Comparison of ENCODE assay signal across 10 cellular contexts in the genomic region with DNA sequence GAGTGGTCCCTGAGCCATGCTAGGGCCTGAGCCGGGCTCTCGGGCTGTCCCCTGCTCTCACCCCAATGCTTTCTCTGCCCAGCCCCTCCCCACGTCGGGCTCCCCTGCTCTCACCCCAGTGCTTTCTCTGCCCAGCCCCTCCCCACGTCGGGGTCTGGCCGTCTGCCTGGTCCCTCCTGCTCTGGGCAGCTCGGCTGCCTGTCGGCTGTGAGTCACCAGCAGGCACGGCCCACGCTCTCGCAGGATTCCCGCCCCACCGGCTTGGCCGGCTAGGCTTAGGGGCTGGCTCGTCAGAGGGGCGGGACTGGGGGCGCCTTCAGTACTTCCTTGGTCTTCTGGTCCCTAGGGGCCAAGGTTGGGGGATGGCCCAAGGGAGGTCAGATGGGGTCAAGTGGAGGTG. TPM values are rescaled to one million over a fixed set of nuclear protein-coding genes. Genes with fewer than 3 reads are reported as not detected.
A peak's percentile ranks its signal among the peaks of the same experiment; 100 is the strongest.
DNase-seq lines count a peak whose midpoint lies in the region; ATAC-seq, FAIRE-seq and TF ChIP-seq lines count a peak whose summit lies in the region.
"Had no signal": no experiment of that assay in that cellular context is flagged by ENCODE, and none has a peak within 500 bp of the region (broad histone marks: within the 10 kb centered on the region; RNA-seq: fewer than 3 reads in every experiment).

No MANE protein-coding gene starts in this region.

- peaks cover 4% of the 10 kb centered on the region for H3K36me3 Mint-ChIP-seq in activated naive CD8-positive, alpha-beta T cell treated with anti-CD3 and anti-CD28 coated beads, Interleukin-2, amount 10 ng/mL, durations not matched to agents 7 days and 5 days
- peaks cover 7% of the 10 kb centered on the region for H3K36me3 Mint-ChIP-seq in activated naive CD8-positive, alpha-beta T cell treated with anti-CD3 and anti-CD28 coated beads, Interleukin-2, amount 50 U/mL, for 24 hours (ENCODE audit: low read depth)
- H3K36me3 Mint-ChIP-seq in endothelial cell (ENCODE audit: low read depth, unreplicated experiment) = peaks cover 5% of the 10 kb centered on the region

- peaks cover 26% of the 10 kb centered on the region for H3K27me3 Mint-ChIP-seq in activated naive CD8-positive, alpha-beta T cell treated with anti-CD3 and anti-CD28 coated beads, Interleukin-2, amount 10 ng/mL, durations not matched to agents 7 days and 5 days
- H3K27me3 Mint-ChIP-seq in activated naive CD8-positive, alpha-beta T cell treated with anti-CD3 and anti-CD28 coated beads, Interleukin-2, amount 50 U/mL, for 24 hours = peaks cover 27% of the 10 kb centered on the region
- peaks cover 12% of the 10 kb centered on the region for H3K27me3 Mint-ChIP-seq in endothelial cell (ENCODE audit: unreplicated experiment)

- 0 out of 2 replicates have a peak overlapping the region, but pooled peaks have one; percentile 25 for H4K8ac ChIP-seq in H1 (ENCODE audit: extremely low read depth, insufficient read depth, low read length)

- H3K23ac ChIP-seq in H1 (ENCODE audit: insufficient read length) = no peak overlapping the region

- H3K9me3 ChIP-seq in H1 (ENCODE audit: insufficient read depth in 2 of 2, low read depth in 1 of 2, low read length in 1 of 2) (0 out of 4 replicates have a peak, but pooled peaks cover 0 to under 1% of the 10 kb centered on the region in 2 experiments), lung (ENCODE audit: control insufficient read depth in 2 of 2, insufficient read depth in 1 of 2, low read length in 1 of 2) (no peaks in the 10 kb centered on the region)

- no peak overlapping the region for H2BK120ac ChIP-seq in H1 (replicated peaks; ENCODE audit: low read depth, low read length)

- H3K9ac ChIP-seq in H1 (replicated peaks in 1 of 4; ENCODE audit: extremely low read depth in 1 of 4, low read depth in 3 of 4, low read length in 3 of 4) = no peak overlapping the region

- H3K4ac ChIP-seq in H1 (replicated peaks; ENCODE audit: insufficient read length, low read depth, low read length) = no peak overlapping the region

- H2BK20ac ChIP-seq in H1 (ENCODE audit: low read length) = no peak overlapping the region

- H3K27ac Mint-ChIP-seq in activated naive CD8-positive, alpha-beta T cell treated with anti-CD3 and anti-CD28 coated beads, Interleukin-2, amount 10 ng/mL, durations not matched to agents 7 days and 5 days = no peak overlapping the region
- H3K27ac Mint-ChIP-seq in activated naive CD8-positive, alpha-beta T cell treated with anti-CD3 and anti-CD28 coated beads, Interleukin-2, amount 50 U/mL, for 24 hours = no peak overlapping the region
- no peak overlapping the region for H3K27ac Mint-ChIP-seq in endothelial cell (ENCODE audit: unreplicated experiment)

- no peak overlapping the region for H3K4me2 ChIP-seq in H1 (ENCODE audit: insufficient read depth in 1 of 2, low read depth in 2 of 2, low read length in 2 of 2)

- H3K79me1 ChIP-seq in H1 (ENCODE audit: low read depth, low read length) = peaks cover 5% of the 10 kb centered on the region

- no peak overlapping the region for H3K27ac ChIP-seq in H1 (ENCODE audit: low read depth, low read length)
- H3K27ac ChIP-seq in lung (ENCODE audit: low read depth in 1 of 2, low read length in 1 of 2) = peak overlapping the region in 1 of 2 donors; percentile 8

- no peak for DNase-seq in activated naive CD8-positive, alpha-beta T cell treated with anti-CD3 and anti-CD28 coated beads, Interleukin-2, amount 10 ng/mL, durations not matched to agents 7 days and 5 days
- no peak for DNase-seq in activated naive CD8-positive, alpha-beta T cell treated with anti-CD3 and anti-CD28 coated beads, Interleukin-2, amount 50 U/mL, for 24 hours
- DNase-seq in H1 (ENCODE audit: low read depth in 1 of 2, low spot score in 2 of 2) = no peak
- DNase-seq in lung (ENCODE audit: low spot score) = peak; percentile 79
- peak; percentile 78 for DNase-seq in urothelium cell line (ENCODE audit: low spot score)
- no peak for DNase-seq in endothelial cell (ENCODE audit: low spot score)
- DNase-seq: NCI-H1930 had no signal

- peaks cover 4% of the 10 kb centered on the region for H3K9me3 Mint-ChIP-seq in activated naive CD8-positive, alpha-beta T cell treated with anti-CD3 and anti-CD28 coated beads, Interleukin-2, amount 10 ng/mL, durations not matched to agents 7 days and 5 days
- peaks cover 12% of the 10 kb centered on the region for H3K9me3 Mint-ChIP-seq in activated naive CD8-positive, alpha-beta T cell treated with anti-CD3 and anti-CD28 coated beads, Interleukin-2, amount 50 U/mL, for 24 hours
- H3K9me3 Mint-ChIP-seq in endothelial cell (ENCODE audit: unreplicated experiment) = no peaks in the 10 kb centered on the region

- no peak overlapping the region for H3K56ac ChIP-seq in H1 (replicated peaks; ENCODE audit: insufficient read length, low read depth, low read length)

- POLR2A ChIA-PET in activated naive CD8-positive, alpha-beta T cell treated with anti-CD3 and anti-CD28 coated beads, Interleukin-2, amount 10 ng/mL, durations not matched to agents 7 days and 5 days (lab: Charles Lee) = no interaction called here
- POLR2A ChIA-PET in H1 (lab: Charles Lee; ENCODE audit: partially characterized antibody) = no interaction called here

- H3K18ac ChIP-seq in H1 (ENCODE audit: extremely low read depth, low read length) = no peak overlapping the region

- H2BK12ac ChIP-seq in H1 (ENCODE audit: low read depth, low read length) = peak overlapping the region; percentile 60; the same call in 1 of the 2 replicates

- no peak for TF ChIP-seq EP300 in H1 (IDR thresholded peaks at IDR 0.05; ENCODE audit: borderline replicate concordance in 1 of 2, low read depth in 2 of 2, low read length in 2 of 2)

- H3K14ac ChIP-seq in H1 (ENCODE audit: insufficient read length) = no peak overlapping the region

- H3K23me2 ChIP-seq in H1 (ENCODE audit: low read depth, low read length) = peaks cover 8% of the 10 kb centered on the region; the same call in 1 of the 2 replicates

- TF ChIP-seq CTCF in H1 (IDR thresholded peaks at IDR 0.05; ENCODE audit: control extremely low read depth in 1 of 3, insufficient read depth in 1 of 3, low read depth in 1 of 3, low read length in 3 of 3) = no peak
- TF ChIP-seq CTCF in lung (IDR thresholded peaks at IDR 0.05; ENCODE audit: control extremely low read depth, extremely low read depth) = no peak
- no peak for TF ChIP-seq CTCF in endothelial cell (IDR thresholded peaks at IDR 0.05; ENCODE audit: unreplicated experiment)

- ATAC-seq in activated naive CD8-positive, alpha-beta T cell treated with anti-CD3 and anti-CD28 coated beads, Interleukin-2, amount 10 ng/mL, durations not matched to agents 7 days and 5 days (ENCODE audit: low read depth) = peak; percentile 23
- ATAC-seq in activated naive CD8-positive, alpha-beta T cell treated with anti-CD3 and anti-CD28 coated beads, Interleukin-2, amount 50 U/mL, for 24 hours = no peak
- ATAC-seq in lung (ENCODE audit: insufficient read depth, low FRiP score) (peak; percentile 33), HG02678 (IDR thresholded peaks at IDR 0.05; ENCODE audit: unreplicated experiment) (no peak), GM18858 (IDR thresholded peaks at IDR 0.05; ENCODE audit: unreplicated experiment) (no peak)

- H3K4me1 ChIP-seq in H1 (replicated peaks in 1 of 4; ENCODE audit: control insufficient read depth in 3 of 4, insufficient read depth in 4 of 4, low read length in 3 of 4) = peaks cover 0 to 10% (median 3%) of the 10 kb centered on the region in 4 experiments; a peak in 4 of 7 replicates
- peaks cover 0 to 24% of the 10 kb centered on the region in 2 donors for H3K4me1 ChIP-seq in lung (ENCODE audit: control insufficient read depth in 2 of 2, insufficient read depth in 2 of 2, low read length in 2 of 2)

- no peak overlapping the region for H2BK5ac ChIP-seq in H1 (ENCODE audit: low read depth, low read length)

- no peak overlapping the region for H2BK15ac ChIP-seq in H1 (ENCODE audit: low read length)

- no peak overlapping the region for H4K5ac ChIP-seq in H1 (ENCODE audit: insufficient read length, low read depth, low read length)

- H3K79me2 ChIP-seq in H1 (ENCODE audit: control insufficient read depth in 1 of 2, insufficient read depth in 2 of 2, low read length in 2 of 2) = peaks cover 0 to 5% of the 10 kb centered on the region in 2 experiments; a peak in 1 of 4 replicates

- CTCF ChIA-PET in H1 (lab: Charles Lee; ENCODE audit: partially characterized antibody) = no interaction called here

- no peak overlapping the region for H2AK5ac ChIP-seq in H1 (ENCODE audit: low read depth, low read length)

- H3K27me3 ChIP-seq in H1 (replicated peaks in 1 of 4; ENCODE audit: control insufficient read depth in 3 of 4, extremely low read depth in 1 of 4, insufficient read depth in 3 of 4, low read length in 3 of 4) (no peaks in the 10 kb centered on the region; a peak in 1 of 7 replicates), lung (ENCODE audit: control insufficient read depth, insufficient read depth) (no peaks in the 10 kb centered on the region)

- H3K4me3 ChIP-seq in H1 (ENCODE audit: extremely low read depth in 1 of 4, insufficient read depth in 2 of 4, low read depth in 3 of 4, low read length in 4 of 4) = no peak overlapping the region
- H3K4me3 ChIP-seq in lung = no peak overlapping the region

- H4K20me1 ChIP-seq in H1 (replicated peaks in 1 of 2; ENCODE audit: control insufficient read depth in 1 of 2, insufficient read depth in 2 of 2, low read length in 2 of 2) = peaks cover 6 to 18% of the 10 kb centered on the region in 2 experiments

- no peak overlapping the region for H2AFZ ChIP-seq in H1 (ENCODE audit: low read length)

- FAIRE-seq in H1 (lab: Jason Lieb, UNC) (no peak), urothelium cell line (lab: Jason Lieb, UNC) (peak; percentile 68)
- FAIRE-seq: A204.1 had no signal

- H3K36me3 ChIP-seq in H1 (ENCODE audit: control insufficient read depth in 2 of 4, insufficient read depth in 4 of 4, low read length in 3 of 4) = no peaks in the 10 kb centered on the region
- H3K36me3 ChIP-seq in lung (ENCODE audit: control insufficient read depth in 2 of 2, insufficient read depth in 2 of 2, low read length in 2 of 2) = peaks cover 0 to 2% of the 10 kb centered on the region in 2 donors

- no peak for TF ChIP-seq POLR2A in H1 (IDR thresholded peaks at IDR 0.05; ENCODE audit: control extremely low read depth in 1 of 2, low read depth in 2 of 2, low read length in 2 of 2)

- H4K91ac ChIP-seq in H1 (replicated peaks; ENCODE audit: insufficient read length, low read length) = no peak overlapping the region

- TF ChIP-seq RAD21 in H1 (IDR thresholded peaks at IDR 0.05 in 1 of 2, conservative IDR thresholded peaks at IDR 0.05 in 1 of 2; ENCODE audit: low read depth in 2 of 2, low read length in 2 of 2) = no peak

- no peak overlapping the region for H3K4me3 Mint-ChIP-seq in activated naive CD8-positive, alpha-beta T cell treated with anti-CD3 and anti-CD28 coated beads, Interleukin-2, amount 10 ng/mL, durations not matched to agents 7 days and 5 days
- no peak overlapping the region for H3K4me3 Mint-ChIP-seq in activated naive CD8-positive, alpha-beta T cell treated with anti-CD3 and anti-CD28 coated beads, Interleukin-2, amount 50 U/mL, for 24 hours
- no peak overlapping the region for H3K4me3 Mint-ChIP-seq in endothelial cell (ENCODE audit: unreplicated experiment)

- WGBS in H1 (ENCODE audit: extremely low coverage in 1 of 2, insufficient coverage in 1 of 2, insufficient read length in 1 of 2, insufficient replicate concordance in 2 of 2, low coverage in 1 of 2, low lambda C conversion rate in 2 of 2, missing lambda C conversion rate in 1 of 2), 2 experiments = 92% methylated on average over 9 of the region's 18 CpGs; no CpG with 5 or more reads in 1 of the 2 experiments
- 40 to 82% methylated on average over 18 of the region's 18 CpGs for WGBS in lung, 2 donors

- peaks cover 4% of the 10 kb centered on the region for H3K4me1 Mint-ChIP-seq in activated naive CD8-positive, alpha-beta T cell treated with anti-CD3 and anti-CD28 coated beads, Interleukin-2, amount 10 ng/mL, durations not matched to agents 7 days and 5 days
- peaks cover 5% of the 10 kb centered on the region for H3K4me1 Mint-ChIP-seq in activated naive CD8-positive, alpha-beta T cell treated with anti-CD3 and anti-CD28 coated beads, Interleukin-2, amount 50 U/mL, for 24 hours
- H3K4me1 Mint-ChIP-seq in endothelial cell (ENCODE audit: unreplicated experiment) = peaks cover 20% of the 10 kb centered on the region

RNA-seq across cellular contexts. Expression of a gene that starts 3.3 kb away (rescaled TPM):
- total RNA-seq in activated naive CD8-positive, alpha-beta T cell treated with anti-CD3 and anti-CD28 coated beads, Interleukin-2, amount 10 ng/mL, durations not matched to agents 7 days and 5 days = not detected
- total RNA-seq in H1 (2021; fragmentation: NEBNext Ultra II Directional; extraction: Animal tissue kit (Norgen Biotek cat#: 25700)) = 33.7 and 34.7 TPM in 2 replicates
- polyA plus RNA-seq in H1 (2011; rRNA removed) = 37.6 and 47.9 TPM in 2 replicates
- 33.5 TPM for polyA plus RNA-seq in H1 (2011; cell fraction: cytosol; rRNA removed)
- polyA plus RNA-seq in H1 (2011; cell fraction: nucleus; rRNA removed) = 50.2 TPM
- polyA plus RNA-seq in H1 (2012, experiment 1 of 2) = 18.3 to 27.4 TPM (median 25.2 TPM) in 4 replicates
- 30.5 TPM for polyA plus RNA-seq in H1 (2012, experiment 2 of 2)
- polyA plus RNA-seq in H1 (2013, experiment 1 of 2) = 25.1 TPM
- polyA plus RNA-seq in H1 (2013, experiment 2 of 2) = 24.1 TPM
- 14.2 and 14.4 TPM in 2 replicates for polyA minus RNA-seq in H1 (2011; rRNA and poly(A)+ RNA removed)
- 13.2 TPM for polyA minus RNA-seq in H1 (2011; cell fraction: cytosol; rRNA and poly(A)+ RNA removed)
- polyA minus RNA-seq in H1 (2011; cell fraction: nucleus; rRNA and poly(A)+ RNA removed) = 12.3 TPM
- total RNA-seq in lung = 10 to 100 TPM; 11.8 to 44.3 TPM
- 10 to 100 TPM; 26.8 to 31.5 TPM for polyA plus RNA-seq in lung
- total RNA-seq in endothelial cell (ENCODE audit: unreplicated experiment) = 110 TPM

RNA-seq across cellular contexts. Expression of a gene that starts 53.4 kb away (rescaled TPM):
- total RNA-seq in activated naive CD8-positive, alpha-beta T cell treated with anti-CD3 and anti-CD28 coated beads, Interleukin-2, amount 10 ng/mL, durations not matched to agents 7 days and 5 days = 100 to 1,000 TPM; 156 to 162 TPM
- 159 and 162 TPM in 2 replicates for total RNA-seq in H1 (2021; fragmentation: NEBNext Ultra II Directional; extraction: Animal tissue kit (Norgen Biotek cat#: 25700))
- polyA plus RNA-seq in H1 (2011; rRNA removed) (546 and 743 TPM in 2 replicates), lung (100 to 1,000 TPM; 126 to 130 TPM)
- polyA plus RNA-seq in H1 (2011; cell fraction: cytosol; rRNA removed) = 422 TPM
- 1,385 TPM for polyA plus RNA-seq in H1 (2011; cell fraction: nucleus; rRNA removed)
- 179 to 242 TPM (median 225 TPM) in 4 replicates for polyA plus RNA-seq in H1 (2012, experiment 1 of 2)
- 236 TPM for polyA plus RNA-seq in H1 (2012, experiment 2 of 2)
- polyA plus RNA-seq in H1 (2013, experiment 1 of 2) = 117 TPM
- polyA plus RNA-seq in H1 (2013, experiment 2 of 2) = 108 TPM
- polyA minus RNA-seq in H1 (2011; rRNA and poly(A)+ RNA removed) = 256 and 338 TPM in 2 replicates
- 108 TPM for polyA minus RNA-seq in H1 (2011; cell fraction: cytosol; rRNA and poly(A)+ RNA removed)
- 190 TPM for polyA minus RNA-seq in H1 (2011; cell fraction: nucleus; rRNA and poly(A)+ RNA removed)
- total RNA-seq in lung (100 to 1,000 TPM; 141 to 182 TPM), endothelial cell (ENCODE audit: unreplicated experiment) (296 TPM)

Comparison
In these comparisons a context has a peak if more than half of its experiments do, and no peak if none do; other contexts are left out.
1. ATAC-seq: peak in activated naive CD8-positive, alpha-beta T cell treated with anti-CD3 and anti-CD28 coated beads, Interleukin-2, amount 10 ng/mL, durations not matched to agents 7 days and 5 days (single experiment) and lung (single experiment); none in activated naive CD8-positive, alpha-beta T cell treated with anti-CD3 and anti-CD28 coated beads, Interleukin-2, amount 50 U/mL, for 24 hours (single experiment), HG02678 (single experiment) and GM18858 (single experiment).
2. DNase-seq: peak in lung (single experiment) and urothelium cell line (single experiment); none in activated naive CD8-positive, alpha-beta T cell treated with anti-CD3 and anti-CD28 coated beads, Interleukin-2, amount 10 ng/mL, durations not matched to agents 7 days and 5 days (single experiment), activated naive CD8-positive, alpha-beta T cell treated with anti-CD3 and anti-CD28 coated beads, Interleukin-2, amount 50 U/mL, for 24 hours (single experiment), H1 (0 of 2) and endothelial cell (single experiment).
3. RNA of a gene that starts 3.3 kb away (total RNA-seq): 110 TPM in endothelial cell (single experiment), 11.8 to 44.3 TPM in lung and 33.7 to 34.7 TPM in H1; not detected in activated naive CD8-positive, alpha-beta T cell treated with anti-CD3 and anti-CD28 coated beads, Interleukin-2, amount 10 ng/mL, durations not matched to agents 7 days and 5 days; every median in the first group is over 4 times any median in the second.